In genomic region chr19:40980743-40981442, GRCh38 we compare ENCODE assay signal across 9 cellular contexts. TPM values are rescaled to one million over a fixed set of nuclear protein-coding genes. Genes with fewer than 3 reads are reported as not detected.
"Had no signal": no experiment of that assay in that cellular context is flagged by ENCODE, and none has a peak within 500 bp of the region (broad histone marks: within the 10 kb centered on the region; RNA-seq: fewer than 3 reads in every experiment).

No MANE protein-coding gene starts in this region.

RNA-seq across cellular contexts. Expression of gene CYP2B6, which starts 10.2 kb away (rescaled TPM):
- total RNA-seq: activated CD4-positive, alpha-beta memory T cell treated with anti-CD3 and anti-CD28 coated beads, Interleukin-2, amount 10 ng/mL, durations not matched to agents 7 days and 5 days; activated CD4-positive, alpha-beta T cell treated with anti-CD3 and anti-CD28 coated beads for 36 hours; activated CD8-positive, alpha-beta memory T cell treated with anti-CD3 and anti-CD28 coated beads for 36 hours; activated naive CD4-positive, alpha-beta T cell treated with anti-CD3 and anti-CD28 coated beads for 36 hours; activated T-helper 17 cell treated with anti-CD3 and anti-CD28 coated beads, Interleukin-2, amount 50 U/mL, for 72 hours; astrocyte; Right ventricle myocardium inferior; T-helper 2 cell treated with Interferon-gamma antibody and Interleukin-4, amounts not matched to agents 100 ng/mL and 5 ng/mL, for 36 hours had no signal
- polyA plus RNA-seq: SK-N-SH had no signal
